Comparison of ENCODE assay signal across 14 cellular contexts in genomic region chr15:77417642-77418041, GRCh38. TPM values are rescaled to one million over a fixed set of nuclear protein-coding genes. Genes with fewer than 3 reads are reported as not detected.
DNase-seq lines count a peak whose midpoint lies in the region; ATAC-seq, FAIRE-seq and TF ChIP-seq lines count a peak whose summit lies in the region.
"Had no signal": no experiment of that assay in that cellular context is flagged by ENCODE, and none has a peak within 500 bp of the region (broad histone marks: within the 10 kb centered on the region; RNA-seq: fewer than 3 reads in every experiment).

No MANE protein-coding gene starts in this region.

- peaks cover 31% of the 10 kb centered on the region for H3K4me1 ChIP-seq in ACC112 (ENCODE audit: control insufficient read depth, insufficient read depth, low read length, unreplicated experiment)
- H3K4me1 ChIP-seq in GM23338 (ENCODE audit: insufficient read depth) = peaks cover 44% of the 10 kb centered on the region
- peaks cover 3 to 15% of the 10 kb centered on the region in 2 donors for H3K4me1 ChIP-seq in muscle layer of duodenum (ENCODE audit: control insufficient read depth in 1 of 2, insufficient read depth in 2 of 2, low read length in 2 of 2)

- peak overlapping the region; percentile 53 for H3K4me3 Mint-ChIP-seq in GM23338

- peaks cover 3% of the 10 kb centered on the region; the same call in 1 of the 3 replicates for H3K36me3 Mint-ChIP-seq in GM23338 (ENCODE audit: low read depth)

- H3K27me3 ChIP-seq in ACC112 (ENCODE audit: insufficient read depth, low read length) = no peaks in the 10 kb centered on the region
- H3K27me3 ChIP-seq in GM23338 (ENCODE audit: insufficient read depth) = peaks cover 17% of the 10 kb centered on the region
- H3K27me3 ChIP-seq in muscle layer of duodenum (ENCODE audit: low read depth, low read length) = no peaks in the 10 kb centered on the region
- H3K27me3 ChIP-seq: body of pancreas had no signal

- H2AFZ ChIP-seq in ACC112 (ENCODE audit: low read length, unreplicated experiment) (no peak overlapping the region), GM23338 (no peak overlapping the region)

- DNase-seq in GM23338 (ENCODE audit: low spot score) (no peak), cardiac fibroblast (ENCODE audit: low read depth in 2 of 2) (peak; percentile 17 to 36), GM19239 (ENCODE audit: insufficient read length, low spot score) (no peak), pons (ENCODE audit: low spot score) (no peak), T1000 (lab: John Stamatoyannopoulos, UW) (no peak)
- DNase-seq: activated CD8-positive, alpha-beta memory T cell treated with anti-CD3 and anti-CD28 coated beads, Interleukin-2, amount 50 U/mL, for 48 hours; body of pancreas; KG1; NCI-H2081 treated with DMSO at 0.1 percent for 48 hours had no signal

- H3K27me3 Mint-ChIP-seq in GM23338 (ENCODE audit: insufficient read depth, low read depth, poor library complexity) = peaks cover 11% of the 10 kb centered on the region

- no peak for FAIRE-seq in GM19239 (lab: Jason Lieb, UNC)

- no peaks in the 10 kb centered on the region for H3K9me3 ChIP-seq in muscle layer of duodenum (ENCODE audit: control insufficient read depth in 1 of 2, low read length in 2 of 2)
- H3K9me3 ChIP-seq: body of pancreas, HAP-1 had no signal

- peaks cover 22% of the 10 kb centered on the region for H4K20me1 ChIP-seq in GM23338 (replicated peaks; ENCODE audit: insufficient read depth)

- TF ChIP-seq CTCF in GM23338 (conservative IDR thresholded peaks at IDR 0.05; ENCODE audit: low read depth in 2 of 2) (no peak), cardiac fibroblast (IDR thresholded peaks at IDR 0.05; ENCODE audit: low read depth, low read length) (no peak)

- H3K9me3 Mint-ChIP-seq in GM23338 = no peaks in the 10 kb centered on the region; the same call in 2 of the 3 replicates

- H3K4me1 Mint-ChIP-seq in GM23338 = peaks cover 24% of the 10 kb centered on the region

- H3K27ac Mint-ChIP-seq in GM23338 = no peak overlapping the region
- H3K27ac Mint-ChIP-seq: CD14-positive monocyte had no signal

- peak overlapping the region; percentile 89; the same call in 1 of the 2 replicates for H3K4me2 ChIP-seq in GM23338

- H3K4me3 ChIP-seq in ACC112 (ENCODE audit: low read depth, low read length) (peak overlapping the region; percentile 97), GM23338 (no peak overlapping the region), cardiac fibroblast (replicated peaks in 1 of 2; ENCODE audit: low read depth in 2 of 2, low read length in 2 of 2) (peak overlapping the region in 1 of 2 donors; percentile 78), muscle layer of duodenum (ENCODE audit: low read depth in 1 of 2, low read length in 2 of 2) (no peak overlapping the region)
- H3K4me3 ChIP-seq: body of pancreas had no signal

- no peaks in the 10 kb centered on the region for H3F3A ChIP-seq in GM23338 (replicated peaks; ENCODE audit: low read depth)

- peaks cover 83% of the 10 kb centered on the region for H3K79me2 ChIP-seq in ACC112 (ENCODE audit: control insufficient read depth, insufficient read depth, low read length, unreplicated experiment)
- H3K79me2 ChIP-seq in GM23338 (replicated peaks; ENCODE audit: insufficient read depth) = peaks cover 80% of the 10 kb centered on the region

- no peaks in the 10 kb centered on the region for H3K36me3 ChIP-seq in ACC112 (ENCODE audit: insufficient read depth, low read length)
- H3K36me3 ChIP-seq in GM23338 (ENCODE audit: insufficient read depth) = no peaks in the 10 kb centered on the region
- peaks cover 0 to 11% of the 10 kb centered on the region in 2 donors for H3K36me3 ChIP-seq in muscle layer of duodenum (ENCODE audit: control insufficient read depth in 1 of 2, insufficient read depth in 2 of 2, low read length in 2 of 2)
- H3K36me3 ChIP-seq: HAP-1 had no signal

- H3K27ac ChIP-seq in ACC112 (ENCODE audit: low read depth, low read length) (peak overlapping the region; percentile 74), GM23338 (ENCODE audit: low read depth) (no peak overlapping the region), muscle layer of duodenum (ENCODE audit: low read length) (peak overlapping the region; percentile 58)
- H3K27ac ChIP-seq: body of pancreas had no signal

- H3K9me2 ChIP-seq in GM23338 (ENCODE audit: insufficient read depth) = no peaks in the 10 kb centered on the region

- ATAC-seq in GM23338 (no peak), GM19452 (IDR thresholded peaks at IDR 0.05; ENCODE audit: unreplicated experiment) (no peak)
- ATAC-seq: body of pancreas had no signal

TF ChIP-seq in GM23338, 12 proteins besides CTCF, POLR2A, EP300 and RAD21:
- TF ChIP-seq, protein P1, sequence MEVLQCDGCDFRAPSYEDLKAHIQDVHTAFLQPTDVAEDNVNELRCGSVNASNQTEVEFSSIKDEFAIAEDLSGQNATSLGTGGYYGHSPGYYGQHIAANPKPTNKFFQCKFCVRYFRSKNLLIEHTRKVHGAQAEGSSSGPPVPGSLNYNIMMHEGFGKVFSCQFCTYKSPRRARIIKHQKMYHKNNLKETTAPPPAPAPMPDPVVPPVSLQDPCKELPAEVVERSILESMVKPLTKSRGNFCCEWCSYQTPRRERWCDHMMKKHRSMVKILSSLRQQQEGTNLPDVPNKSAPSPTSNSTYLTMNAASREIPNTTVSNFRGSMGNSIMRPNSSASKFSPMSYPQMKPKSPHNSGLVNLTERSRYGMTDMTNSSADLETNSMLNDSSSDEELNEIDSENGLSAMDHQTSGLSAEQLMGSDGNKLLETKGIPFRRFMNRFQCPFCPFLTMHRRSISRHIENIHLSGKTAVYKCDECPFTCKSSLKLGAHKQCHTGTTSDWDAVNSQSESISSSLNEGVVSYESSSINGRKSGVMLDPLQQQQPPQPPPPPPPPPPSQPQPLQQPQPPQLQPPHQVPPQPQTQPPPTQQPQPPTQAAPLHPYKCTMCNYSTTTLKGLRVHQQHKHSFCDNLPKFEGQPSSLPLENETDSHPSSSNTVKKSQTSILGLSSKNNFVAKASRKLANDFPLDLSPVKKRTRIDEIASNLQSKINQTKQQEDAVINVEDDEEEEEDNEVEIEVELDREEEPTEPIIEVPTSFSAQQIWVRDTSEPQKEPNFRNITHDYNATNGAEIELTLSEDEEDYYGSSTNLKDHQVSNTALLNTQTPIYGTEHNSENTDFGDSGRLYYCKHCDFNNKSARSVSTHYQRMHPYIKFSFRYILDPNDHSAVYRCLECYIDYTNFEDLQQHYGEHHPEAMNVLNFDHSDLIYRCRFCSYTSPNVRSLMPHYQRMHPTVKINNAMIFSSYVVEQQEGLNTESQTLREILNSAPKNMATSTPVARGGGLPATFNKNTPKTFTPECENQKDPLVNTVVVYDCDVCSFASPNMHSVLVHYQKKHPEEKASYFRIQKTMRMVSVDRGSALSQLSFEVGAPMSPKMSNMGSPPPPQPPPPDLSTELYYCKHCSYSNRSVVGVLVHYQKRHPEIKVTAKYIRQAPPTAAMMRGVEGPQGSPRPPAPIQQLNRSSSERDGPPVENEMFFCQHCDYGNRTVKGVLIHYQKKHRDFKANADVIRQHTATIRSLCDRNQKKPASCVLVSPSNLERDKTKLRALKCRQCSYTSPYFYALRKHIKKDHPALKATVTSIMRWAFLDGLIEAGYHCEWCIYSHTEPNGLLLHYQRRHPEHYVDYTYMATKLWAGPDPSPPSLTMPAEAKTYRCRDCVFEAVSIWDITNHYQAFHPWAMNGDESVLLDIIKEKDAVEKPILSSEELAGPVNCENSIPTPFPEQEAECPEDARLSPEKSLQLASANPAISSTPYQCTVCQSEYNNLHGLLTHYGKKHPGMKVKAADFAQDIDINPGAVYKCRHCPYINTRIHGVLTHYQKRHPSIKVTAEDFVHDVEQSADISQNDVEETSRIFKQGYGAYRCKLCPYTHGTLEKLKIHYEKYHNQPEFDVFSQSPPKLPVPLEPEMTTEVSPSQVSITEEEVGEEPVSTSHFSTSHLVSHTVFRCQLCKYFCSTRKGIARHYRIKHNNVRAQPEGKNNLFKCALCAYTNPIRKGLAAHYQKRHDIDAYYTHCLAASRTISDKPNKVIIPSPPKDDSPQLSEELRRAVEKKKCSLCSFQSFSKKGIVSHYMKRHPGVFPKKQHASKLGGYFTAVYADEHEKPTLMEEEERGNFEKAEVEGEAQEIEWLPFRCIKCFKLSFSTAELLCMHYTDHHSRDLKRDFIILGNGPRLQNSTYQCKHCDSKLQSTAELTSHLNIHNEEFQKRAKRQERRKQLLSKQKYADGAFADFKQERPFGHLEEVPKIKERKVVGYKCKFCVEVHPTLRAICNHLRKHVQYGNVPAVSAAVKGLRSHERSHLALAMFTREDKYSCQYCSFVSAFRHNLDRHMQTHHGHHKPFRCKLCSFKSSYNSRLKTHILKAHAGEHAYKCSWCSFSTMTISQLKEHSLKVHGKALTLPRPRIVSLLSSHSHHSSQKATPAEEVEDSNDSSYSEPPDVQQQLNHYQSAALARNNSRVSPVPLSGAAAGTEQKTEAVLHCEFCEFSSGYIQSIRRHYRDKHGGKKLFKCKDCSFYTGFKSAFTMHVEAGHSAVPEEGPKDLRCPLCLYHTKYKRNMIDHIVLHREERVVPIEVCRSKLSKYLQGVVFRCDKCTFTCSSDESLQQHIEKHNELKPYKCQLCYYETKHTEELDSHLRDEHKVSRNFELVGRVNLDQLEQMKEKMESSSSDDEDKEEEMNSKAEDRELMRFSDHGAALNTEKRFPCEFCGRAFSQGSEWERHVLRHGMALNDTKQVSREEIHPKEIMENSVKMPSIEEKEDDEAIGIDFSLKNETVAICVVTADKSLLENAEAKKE (CRISPR knock-in tag; IDR thresholded peaks at IDR 0.05) = no peak
- TF ChIP-seq EZH2 (IDR thresholded peaks at IDR 0.05; ENCODE audit: low read depth, unreplicated experiment) = no peak
- no peak for TF ChIP-seq ZNF331 (CRISPR knock-in tag; IDR thresholded peaks at IDR 0.05; ENCODE audit: low read depth)
- TF ChIP-seq STAT1 (IDR thresholded peaks at IDR 0.05; ENCODE audit: unreplicated experiment) = no peak

RNA-seq across cellular contexts. Expression of gene PEAK1, which starts 2.3 kb away (rescaled TPM):
- 22.8 and 34.1 TPM in 2 replicates for total RNA-seq in GM23338 (2014; rRNA removed; shearing (Covaris generic))
- polyA plus RNA-seq in GM23338 (2016; fragmentation: Nextera tagmentation; extraction: Ambion mirVana) = 5.6 and 7.8 TPM in 2 replicates

RNA-seq across cellular contexts. Expression of gene HMG20A, which starts 3.0 kb away (rescaled TPM):
- 49.3 and 57.8 TPM in 2 replicates for total RNA-seq in GM23338 (2014; rRNA removed; shearing (Covaris generic))
- 12.2 and 17.8 TPM in 2 replicates for polyA plus RNA-seq in GM23338 (2016; fragmentation: Nextera tagmentation; extraction: Ambion mirVana)

Comparison
In these comparisons a context has a peak if more than half of its experiments do, and no peak if none do; other contexts are left out.
1. DNase-seq: peak in cardiac fibroblast (2 of 2); none in GM23338 (single experiment), GM19239 (single experiment), pons (single experiment) and T1000 (single experiment).